Comparison of ENCODE assay signal across 10 cellular contexts in the genomic region with DNA sequence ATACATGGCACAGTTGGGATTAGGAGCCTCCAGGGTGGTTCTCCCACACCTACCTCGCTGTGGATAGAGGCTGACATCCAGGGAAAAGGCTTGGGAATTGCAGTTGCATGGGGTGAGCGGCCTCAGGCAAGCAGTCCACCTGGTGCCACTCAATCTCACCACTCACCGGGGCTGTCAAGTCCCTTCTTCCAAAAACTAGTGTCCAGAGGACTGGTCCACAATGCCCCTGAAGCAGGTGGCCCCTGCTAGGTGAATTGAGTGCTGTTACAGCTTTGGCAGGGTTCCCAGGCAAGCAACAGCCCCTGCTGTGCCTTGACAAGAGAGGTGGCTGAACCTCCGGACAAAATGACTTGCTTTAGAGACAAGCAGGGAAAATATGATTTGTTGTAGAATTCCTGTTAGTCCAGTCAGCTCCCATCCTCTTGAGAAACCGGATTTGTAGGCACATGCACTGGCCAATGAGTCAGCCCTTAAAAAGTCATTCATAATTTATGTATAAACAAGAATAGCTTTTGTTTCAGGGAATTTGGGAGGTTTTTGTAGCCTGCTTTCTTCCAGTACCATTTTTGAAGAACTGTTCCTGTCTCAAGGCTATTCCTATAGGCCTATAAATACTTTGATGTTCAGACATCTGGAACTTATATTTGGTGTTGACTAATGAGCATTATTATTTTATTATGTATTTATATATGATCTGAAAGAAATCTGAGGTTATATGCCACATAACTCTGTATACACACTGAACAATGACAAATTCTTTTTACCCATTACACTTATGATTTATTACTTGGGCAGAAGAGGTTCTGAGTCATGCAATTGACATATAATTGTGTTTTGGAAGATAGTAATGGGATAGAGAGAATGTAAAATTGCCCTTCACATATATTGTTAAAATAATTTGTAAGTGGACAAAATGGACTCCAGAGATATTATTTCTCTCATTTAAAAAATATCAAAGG.
DNase-seq lines count a peak whose midpoint lies in the region; ATAC-seq and TF ChIP-seq lines count a peak whose summit lies in the region.
"Had no signal": no experiment of that assay in that cellular context is flagged by ENCODE, and none has a peak within 500 bp of the region (broad histone marks: within the 10 kb centered on the region; RNA-seq: fewer than 3 reads in every experiment).

No MANE protein-coding gene starts in this region.

- H3K4me3 Mint-ChIP-seq in activated T-cell treated with anti-CD3 and anti-CD28 coated beads, Interleukin-2, amount 50 U/mL, for 4 hours, result no peak overlapping the region

- ATAC-seq in GM18498 (IDR thresholded peaks at IDR 0.05; ENCODE audit: unreplicated experiment), result no peak
- no peak for ATAC-seq in activated T-cell treated with anti-CD3 and anti-CD28 coated beads, Interleukin-2, amount 50 U/mL, for 4 hours
- no peak for ATAC-seq in GM21786 (IDR thresholded peaks at IDR 0.05; ENCODE audit: unreplicated experiment)

- in situ Hi-C loops in astrocyte of the cerebellum (cut with HindIII; ENCODE audit: low sequenced_read_pairs), result no loop called here

- no peak for TF ChIP-seq CTCF in astrocyte of the cerebellum (IDR thresholded peaks at IDR 0.05; ENCODE audit: low read depth, low read length, missing control alignments)
- no peak for TF ChIP-seq CTCF in Peyer's patch (IDR thresholded peaks at IDR 0.05)

- peaks cover 3% of the 10 kb centered on the region for H3K9me3 Mint-ChIP-seq in activated T-cell treated with anti-CD3 and anti-CD28 coated beads, Interleukin-2, amount 50 U/mL, for 4 hours

- no peaks in the 10 kb centered on the region for H3K36me3 ChIP-seq in Peyer's patch

- no peak for TF ChIP-seq POLR2A in Peyer's patch (IDR thresholded peaks at IDR 0.05)

- peaks cover 3% of the 10 kb centered on the region for H3K27me3 Mint-ChIP-seq in activated T-cell treated with anti-CD3 and anti-CD28 coated beads, Interleukin-2, amount 50 U/mL, for 4 hours (ENCODE audit: low read depth)

- peak overlapping the region in 2 of 4 donors; percentile 34 to 35 for H3K27ac ChIP-seq in Peyer's patch

- peaks cover 0 to 4% (median 0%) of the 10 kb centered on the region in 4 donors for H3K4me1 ChIP-seq in Peyer's patch

- no peak overlapping the region for H3K4me3 ChIP-seq in astrocyte of the cerebellum (ENCODE audit: low read depth, low read length)
- H3K4me3 ChIP-seq in Peyer's patch, result no peak overlapping the region

- H3K27me3 ChIP-seq in Peyer's patch, result no peaks in the 10 kb centered on the region

- peak; percentile 80 for DNase-seq in AG08395 (ENCODE audit: low spot score)
- peak; percentile 48 for DNase-seq in NCI-H128 (lab: John Stamatoyannopoulos, UW; ENCODE audit: unreplicated experiment)
- DNase-seq in astrocyte of the cerebellum (ENCODE audit: low read depth), result peak; percentile 72
- DNase-seq in medulla oblongata (ENCODE audit: extremely low spot score), result peak; percentile 7
- no peak for DNase-seq in activated T-cell treated with anti-CD3 and anti-CD28 coated beads, Interleukin-2, amount 50 U/mL, for 4 hours
- DNase-seq in Peyer's patch, result no peak
- DNase-seq: central memory CD4-positive, alpha-beta T cell; Right ventricle myocardium superior had no signal

- no peaks in the 10 kb centered on the region for H3K9me3 ChIP-seq in Peyer's patch

- no peaks in the 10 kb centered on the region for H3K36me3 Mint-ChIP-seq in activated T-cell treated with anti-CD3 and anti-CD28 coated beads, Interleukin-2, amount 50 U/mL, for 4 hours (ENCODE audit: insufficient read depth)

- no peaks in the 10 kb centered on the region for H3K4me1 Mint-ChIP-seq in activated T-cell treated with anti-CD3 and anti-CD28 coated beads, Interleukin-2, amount 50 U/mL, for 4 hours (ENCODE audit: low read depth)

Comparison
In these comparisons a context has a peak if more than half of its experiments do, and no peak if none do; other contexts are left out.
1. DNase-seq: peak in AG08395 (single experiment), NCI-H128 (single experiment), astrocyte of the cerebellum (single experiment) and medulla oblongata (single experiment); none in activated T-cell treated with anti-CD3 and anti-CD28 coated beads, Interleukin-2, amount 50 U/mL, for 4 hours (single experiment) and Peyer's patch (0 of 3).